1 cellular context compared by ENCODE assay signal in the genomic region with DNA sequence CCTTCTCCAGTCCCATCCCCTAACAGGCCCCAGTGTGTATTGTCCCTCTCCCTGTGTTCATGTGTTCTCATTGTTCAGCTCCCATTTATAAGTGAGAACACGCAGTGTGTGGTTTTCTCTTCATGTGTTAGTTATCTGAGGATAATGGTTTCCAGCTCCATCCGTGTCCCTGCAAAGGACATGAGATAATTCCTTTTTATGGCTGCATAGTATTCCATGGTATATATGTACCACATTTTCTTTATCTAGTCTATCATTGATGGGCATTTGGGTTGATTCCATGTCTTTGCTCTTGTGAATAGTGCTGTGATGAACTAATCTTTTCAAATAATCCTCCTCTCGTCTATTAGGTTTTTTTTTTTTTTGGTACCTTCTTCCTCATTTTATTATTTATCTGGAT. TPM values are rescaled to one million over a fixed set of nuclear protein-coding genes. Genes with fewer than 3 reads are reported as not detected.
"Had no signal": no experiment of that assay in that cellular context is flagged by ENCODE, and none has a peak within 500 bp of the region (broad histone marks: within the 10 kb centered on the region; RNA-seq: fewer than 3 reads in every experiment).

No MANE protein-coding gene starts in this region.

RNA-seq across cellular contexts. Expression of a gene that starts 25.9 kb away (rescaled TPM):
- total RNA-seq: M059J had no signal
